8 cellular contexts compared by ENCODE assay signal in genomic region chr4:138938371-138938699, GRCh38.
DNase-seq lines count a peak whose midpoint lies in the region; ATAC-seq and TF ChIP-seq lines count a peak whose summit lies in the region.

No MANE protein-coding gene starts in this region.

- no peaks in the 10 kb centered on the region for H3K9me3 ChIP-seq in adrenal gland (replicated peaks in 1 of 3)
- no peaks in the 10 kb centered on the region for H3K9me3 ChIP-seq in iPS DF 6.9 (ENCODE audit: control insufficient read depth, insufficient read depth, low read length)
- no peaks in the 10 kb centered on the region for H3K9me3 ChIP-seq in upper lobe of left lung

- TF ChIP-seq POLR2A in adrenal gland (IDR thresholded peaks at IDR 0.05) (no peak), upper lobe of left lung (IDR thresholded peaks at IDR 0.05) (no peak)

- no peak for TF ChIP-seq EP300 in upper lobe of left lung (IDR thresholded peaks at IDR 0.05)

- peak; percentile 22 to 54 (median 44) for TF ChIP-seq CTCF in adrenal gland (IDR thresholded peaks at IDR 0.05)
- TF ChIP-seq CTCF in upper lobe of left lung (IDR thresholded peaks at IDR 0.05) = peak in 5 of 6 experiments; percentile 27 to 65 (median 39)

- intact Hi-C loops in adrenal gland (cut with DNase I) = no loop called here

- H3K27me3 ChIP-seq in adrenal gland = no peaks in the 10 kb centered on the region
- H3K27me3 ChIP-seq in iPS DF 6.9 (ENCODE audit: control insufficient read depth, insufficient read depth, low read length) = no peaks in the 10 kb centered on the region
- no peaks in the 10 kb centered on the region for H3K27me3 ChIP-seq in upper lobe of left lung

- ATAC-seq in GM21529 (IDR thresholded peaks at IDR 0.05; ENCODE audit: unreplicated experiment) (peak; percentile 73), upper lobe of left lung (ENCODE audit: low FRiP score in 2 of 2) (peak; percentile 77 to 78)

- no peak overlapping the region for H3K27ac ChIP-seq in adrenal gland
- H3K27ac ChIP-seq in iPS DF 6.9 (ENCODE audit: low read length) = no peak overlapping the region
- peak overlapping the region in 1 of 4 donors; percentile 30 for H3K27ac ChIP-seq in upper lobe of left lung

- H3K4me1 ChIP-seq in adrenal gland (replicated peaks in 1 of 2) (no peaks in the 10 kb centered on the region), iPS DF 6.9 (ENCODE audit: control insufficient read depth, insufficient read depth, low read length) (no peaks in the 10 kb centered on the region), upper lobe of left lung (no peaks in the 10 kb centered on the region)

- no peaks in the 10 kb centered on the region for H3K36me3 ChIP-seq in adrenal gland (replicated peaks in 1 of 2)
- H3K36me3 ChIP-seq in iPS DF 6.9 (ENCODE audit: control insufficient read depth, insufficient read depth, low read length) = no peaks in the 10 kb centered on the region
- no peaks in the 10 kb centered on the region for H3K36me3 ChIP-seq in upper lobe of left lung

- WGBS in adrenal gland, 4 donors = 14 to 15% (median 14%) methylated on average over 3 of the region's 3 CpGs
- WGBS in iPS DF 6.9 (ENCODE audit: insufficient coverage, insufficient read length) = no CpG with 5 or more reads among the region's 3 CpGs
- WGBS in upper lobe of left lung, 2 donors = 5 to 8% methylated on average over 3 of the region's 3 CpGs

- H3K4me3 ChIP-seq in adrenal gland = no peak overlapping the region
- no peak overlapping the region for H3K4me3 ChIP-seq in iPS DF 6.9 (ENCODE audit: low read length)
- no peak overlapping the region for H3K4me3 ChIP-seq in upper lobe of left lung

- DNase-seq in DMS79 treated with DMSO at 0.1 percent for 48 hours (lab: John Stamatoyannopoulos, UW) (peak; percentile 39), NCI-H146 (lab: John Stamatoyannopoulos, UW) (peak; percentile 51), adrenal gland (no peak), iPS DF 6.9 (ENCODE audit: low read depth, low spot score) (peak; percentile 39), upper lobe of left lung (no peak), NCI-H187 treated with DMSO at 0.1 percent for 48 hours (lab: John Stamatoyannopoulos, UW) (no peak), activated gamma-delta T cell (lab: John Stamatoyannopoulos, UW) (no peak)

Comparison
In these comparisons a context has a peak if more than half of its experiments do, and no peak if none do; other contexts are left out.
1. DNase-seq: peak in DMS79 treated with DMSO at 0.1 percent for 48 hours (single experiment), NCI-H146 (single experiment) and iPS DF 6.9 (single experiment); none in adrenal gland (0 of 7), upper lobe of left lung (0 of 2), NCI-H187 treated with DMSO at 0.1 percent for 48 hours (single experiment) and activated gamma-delta T cell (single experiment).